ENCODE assay signal across 8 cellular contexts in the genomic region with DNA sequence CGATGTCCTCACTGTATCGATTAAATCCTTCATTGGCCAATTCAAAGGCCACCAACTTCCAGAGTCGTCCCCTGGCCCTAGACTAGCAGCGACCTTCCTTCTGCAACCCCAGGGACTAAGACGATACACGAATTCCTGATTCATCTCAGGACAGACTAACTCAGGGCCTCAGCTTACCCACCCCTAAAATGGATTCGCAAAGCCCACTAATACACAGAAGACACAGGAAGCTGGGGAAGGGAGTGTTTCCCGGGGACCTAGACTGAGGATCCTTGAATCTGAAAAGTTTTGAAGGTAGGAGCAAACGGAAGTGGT. TPM values are rescaled to one million over a fixed set of nuclear protein-coding genes. Genes with fewer than 3 reads are reported as not detected.
DNase-seq lines count a peak whose midpoint lies in the region; ATAC-seq and TF ChIP-seq lines count a peak whose summit lies in the region.

No MANE protein-coding gene starts in this region.

- in situ Hi-C loops in GM13977 (cut with MboI; ENCODE audit: low pct_unique_long_range_greater_than_20kb, low sequenced_read_pairs, unreplicated experiment) = no loop called here

- TF ChIP-seq CTCF in suprapubic skin (IDR thresholded peaks at IDR 0.05) = no peak
- TF ChIP-seq CTCF in GM13977 (IDR thresholded peaks at IDR 0.05; ENCODE audit: extremely low read depth, insufficient read depth, missing control alignments) = no peak

- no peaks in the 10 kb centered on the region for H3K9me3 Mint-ChIP-seq in activated T-helper 17 cell treated with anti-CD3 and anti-CD28 coated beads, Interleukin-2, amount 50 U/mL, for 72 hours

- H3K4me1 Mint-ChIP-seq in activated T-helper 17 cell treated with anti-CD3 and anti-CD28 coated beads, Interleukin-2, amount 50 U/mL, for 72 hours = peaks cover 41% of the 10 kb centered on the region

- H3K36me3 ChIP-seq in suprapubic skin = peaks cover 28% of the 10 kb centered on the region

- 2% methylated on average over 9 of the region's 9 CpGs for WGBS in suprapubic skin

- H3K27me3 Mint-ChIP-seq in activated T-helper 17 cell treated with anti-CD3 and anti-CD28 coated beads, Interleukin-2, amount 50 U/mL, for 72 hours = no peaks in the 10 kb centered on the region

- DNase-seq in NCI-H2081 treated with DMSO at 0.1 percent for 48 hours (lab: John Stamatoyannopoulos, UW) = peak; percentile 32
- DNase-seq in NCI-H2081 (lab: John Stamatoyannopoulos, UW) = no peak
- DNase-seq in suprapubic skin (ENCODE audit: low spot score in 2 of 2) = no peak
- no peak for DNase-seq in left lobe of liver (ENCODE audit: low spot score)
- no peak for DNase-seq in GM13977 (ENCODE audit: low spot score)

- H3K36me3 Mint-ChIP-seq in activated T-helper 17 cell treated with anti-CD3 and anti-CD28 coated beads, Interleukin-2, amount 50 U/mL, for 72 hours (ENCODE audit: low read depth) = peaks cover 56% of the 10 kb centered on the region

- H3K4me3 ChIP-seq in iPS-18c (ENCODE audit: insufficient read depth, low read depth, low read length) (peak overlapping the region; percentile 94), suprapubic skin (peak overlapping the region; percentile 79)

- peak; percentile 16 for ATAC-seq in activated T-helper 17 cell treated with anti-CD3 and anti-CD28 coated beads, Interleukin-2, amount 50 U/mL, for 72 hours (replicated peaks)
- ATAC-seq in HG03139 (IDR thresholded peaks at IDR 0.05; ENCODE audit: unreplicated experiment) (no peak), left lobe of liver (no peak)

- no peak for TF ChIP-seq EP300 in suprapubic skin (IDR thresholded peaks at IDR 0.05)

- H3K4me3 Mint-ChIP-seq in activated T-helper 17 cell treated with anti-CD3 and anti-CD28 coated beads, Interleukin-2, amount 50 U/mL, for 72 hours = peak overlapping the region; percentile 92

- peaks cover 52% of the 10 kb centered on the region for H3K4me1 ChIP-seq in suprapubic skin

- H3K9me3 ChIP-seq in iPS-18c (ENCODE audit: control insufficient read depth, insufficient read depth, low read length) (no peaks in the 10 kb centered on the region), suprapubic skin (no peaks in the 10 kb centered on the region)

- H3K27me3 ChIP-seq in suprapubic skin = no peaks in the 10 kb centered on the region

- no peak for TF ChIP-seq POLR2A in suprapubic skin (IDR thresholded peaks at IDR 0.05)

- H3K27ac ChIP-seq in suprapubic skin = peak overlapping the region; percentile 93

- H3K27ac Mint-ChIP-seq in activated T-helper 17 cell treated with anti-CD3 and anti-CD28 coated beads, Interleukin-2, amount 50 U/mL, for 72 hours = peak overlapping the region; percentile 96

RNA-seq across cellular contexts. Expression of gene LAMTOR1, which starts 0.5 kb away (rescaled TPM):
- 10 to 100 TPM; 53.4 to 69.1 TPM for total RNA-seq in activated T-helper 17 cell treated with anti-CD3 and anti-CD28 coated beads, Interleukin-2, amount 50 U/mL, for 72 hours
- total RNA-seq in suprapubic skin (100 to 1,000 TPM in 2 of 4 donors, 10 to 100 TPM in 2; 64.5 to 111 (median 101) TPM), left lobe of liver (32.5 TPM)

RNA-seq across cellular contexts. Expression of gene TOMT, which starts 3.1 kb away (rescaled TPM):
- total RNA-seq in activated T-helper 17 cell treated with anti-CD3 and anti-CD28 coated beads, Interleukin-2, amount 50 U/mL, for 72 hours = under 1 TPM in 1 of 2 donors, not detected in 1; 0.26 TPM
- not detected for total RNA-seq in suprapubic skin
- total RNA-seq in left lobe of liver = 0.43 TPM

RNA-seq across cellular contexts. Expression of gene ANAPC15, which starts 9.9 kb away (rescaled TPM):
- 10 to 100 TPM; 35.5 to 65.6 TPM for total RNA-seq in activated T-helper 17 cell treated with anti-CD3 and anti-CD28 coated beads, Interleukin-2, amount 50 U/mL, for 72 hours
- total RNA-seq in suprapubic skin (10 to 100 TPM; 20.6 to 32.1 (median 25.6) TPM), left lobe of liver (17.8 TPM)

RNA-seq across cellular contexts. Expression of gene LRRC51, which starts 21.9 kb away (rescaled TPM):
- total RNA-seq in activated T-helper 17 cell treated with anti-CD3 and anti-CD28 coated beads, Interleukin-2, amount 50 U/mL, for 72 hours = 1 to 10 TPM; 3.3 to 5.4 TPM
- total RNA-seq in suprapubic skin (1 to 10 TPM; 3.7 to 9.9 (median 6.6) TPM), left lobe of liver (7.6 TPM)

RNA-seq across cellular contexts. Expression of gene NUMA1, which starts 22.2 kb away (rescaled TPM):
- total RNA-seq in activated T-helper 17 cell treated with anti-CD3 and anti-CD28 coated beads, Interleukin-2, amount 50 U/mL, for 72 hours = 100 to 1,000 TPM; 179 to 277 TPM
- total RNA-seq in suprapubic skin = 100 to 1,000 TPM; 296 to 845 (median 452) TPM
- total RNA-seq in left lobe of liver = 59.0 TPM
